ENCODE assay signal across 27 cellular contexts in the genomic region with DNA sequence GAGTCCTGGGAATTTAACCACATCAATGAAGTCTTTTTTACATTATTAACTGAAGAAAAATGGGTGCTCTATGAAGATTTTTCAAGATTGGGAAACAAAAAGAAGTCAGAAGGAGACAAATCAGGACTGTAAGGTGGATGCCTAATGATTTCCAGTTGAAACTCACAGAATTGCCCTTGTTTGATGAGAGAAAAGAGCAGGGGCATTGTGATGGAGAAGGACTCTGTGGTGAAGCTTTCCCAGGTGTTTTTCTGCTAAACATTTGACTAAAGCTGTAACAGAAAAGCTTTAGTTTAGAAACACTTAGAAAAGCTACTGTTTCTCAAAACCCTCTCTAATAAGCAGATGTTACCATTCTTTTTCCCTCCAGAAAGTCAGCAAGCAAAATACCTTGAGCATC. TPM values are rescaled to one million over a fixed set of nuclear protein-coding genes. Genes with fewer than 3 reads are reported as not detected.
"Had no signal": no experiment of that assay in that cellular context is flagged by ENCODE, and none has a peak within 500 bp of the region (broad histone marks: within the 10 kb centered on the region; RNA-seq: fewer than 3 reads in every experiment).

No MANE protein-coding gene starts in this region.

- H3K27ac ChIP-seq: ascending aorta, breast epithelium, cardiac muscle cell, colonic mucosa, epithelial cell of prostate, esophagus squamous epithelium, gastroesophageal sphincter, heart right ventricle, hepatocyte had no signal

- H3K9me3 ChIP-seq: ascending aorta, breast epithelium, colonic mucosa, esophagus squamous epithelium, gastroesophageal sphincter, heart right ventricle had no signal

- ATAC-seq: activated naive CD8-positive, alpha-beta T cell treated with anti-CD3 and anti-CD28 coated beads, Interleukin-2, amount 50 U/mL, for 24 hours; activated T-cell treated with anti-CD3 and anti-CD28 coated beads, Interleukin-2, amount 50 U/mL, for 4 hours; gastroesophageal sphincter; heart right ventricle had no signal

- H3K4me2 ChIP-seq: hepatocyte had no signal

- H3K36me3 ChIP-seq: breast epithelium, cardiac muscle cell, colonic mucosa had no signal

- H3K27me3 ChIP-seq: ascending aorta, breast epithelium, cardiac muscle cell, colonic mucosa, esophagus squamous epithelium, gastroesophageal sphincter, heart right ventricle, hepatocyte had no signal

- H3K4me3 ChIP-seq: ascending aorta, breast epithelium, cardiac muscle cell, colonic mucosa, esophagus squamous epithelium, gastroesophageal sphincter, heart right ventricle, hepatocyte had no signal

- H3K27me3 Mint-ChIP-seq: activated CD4-positive, alpha-beta memory T cell treated with anti-CD3 and anti-CD28 coated beads, Interleukin-2, amount 10 ng/mL, durations not matched to agents 7 days and 5 days; activated CD4-positive, alpha-beta T cell treated with anti-CD3 and anti-CD28 coated beads, Interleukin-2, amount 10 ng/mL, durations not matched to agents 7 days and 5 days; activated naive CD4-positive, alpha-beta T cell treated with anti-CD3 and anti-CD28 coated beads, Interleukin-2, amount 50 U/mL, for 24 hours; activated naive CD8-positive, alpha-beta T cell treated with anti-CD3 and anti-CD28 coated beads for 36 hours; activated naive CD8-positive, alpha-beta T cell treated with anti-CD3 and anti-CD28 coated beads, Interleukin-2, amount 50 U/mL, for 24 hours; brain had no signal

- DNase-seq: activated CD4-positive, alpha-beta memory T cell treated with anti-CD3 and anti-CD28 coated beads, Interleukin-2, amount 10 ng/mL, durations not matched to agents 7 days and 5 days; activated CD4-positive, alpha-beta T cell treated with anti-CD3 and anti-CD28 coated beads for 1 hour; activated CD4-positive, alpha-beta T cell treated with anti-CD3 and anti-CD28 coated beads for 4 hours; activated CD4-positive, alpha-beta T cell treated with anti-CD3 and anti-CD28 coated beads, Interleukin-2, amount 10 ng/mL, durations not matched to agents 7 days and 5 days; activated CD4-positive, alpha-beta T cell treated with anti-CD3 and anti-CD28 coated beads, Interleukin-2, amount 50 U/mL, for 4 hours; activated effector memory CD4-positive, alpha-beta T cell treated with anti-CD3 and anti-CD28 coated beads, Interleukin-2, amount 50 U/mL, for 16 hours; activated naive CD4-positive, alpha-beta T cell treated with anti-CD3 and anti-CD28 coated beads for 36 hours; activated naive CD8-positive, alpha-beta T cell treated with anti-CD3 and anti-CD28 coated beads for 36 hours; activated naive CD8-positive, alpha-beta T cell treated with anti-CD3 and anti-CD28 coated beads, Interleukin-2, amount 50 U/mL, for 24 hours; activated T-cell treated with anti-CD3 and anti-CD28 coated beads, Interleukin-2, amount 50 U/mL, for 4 hours; central memory CD4-positive, alpha-beta T cell; cerebellar nuclear complex; colonic mucosa; effector CD8-positive, alpha-beta T cell; esophagus squamous epithelium; foreskin melanocyte; heart right ventricle had no signal

- H3K36me3 Mint-ChIP-seq: brain had no signal

- H3K4me3 Mint-ChIP-seq: activated CD4-positive, alpha-beta memory T cell treated with anti-CD3 and anti-CD28 coated beads, Interleukin-2, amount 10 ng/mL, durations not matched to agents 7 days and 5 days; activated CD4-positive, alpha-beta T cell treated with anti-CD3 and anti-CD28 coated beads, Interleukin-2, amount 10 ng/mL, durations not matched to agents 7 days and 5 days; activated naive CD4-positive, alpha-beta T cell treated with anti-CD3 and anti-CD28 coated beads for 36 hours; activated naive CD8-positive, alpha-beta T cell treated with anti-CD3 and anti-CD28 coated beads for 36 hours; activated naive CD8-positive, alpha-beta T cell treated with anti-CD3 and anti-CD28 coated beads, Interleukin-2, amount 50 U/mL, for 24 hours; activated T-cell treated with anti-CD3 and anti-CD28 coated beads, Interleukin-2, amount 50 U/mL, for 4 hours; brain; T-helper 1 cell treated with Interleukin-12 subunit alpha and Interleukin-12 subunit beta and Interleukin-4 antibody, amounts not matched to agents 30 μg/mL and 1 μg/mL, for 36 hours had no signal

- H3K9me3 Mint-ChIP-seq: activated CD4-positive, alpha-beta memory T cell treated with anti-CD3 and anti-CD28 coated beads, Interleukin-2, amount 10 ng/mL, durations not matched to agents 7 days and 5 days; activated naive CD4-positive, alpha-beta T cell treated with anti-CD3 and anti-CD28 coated beads for 36 hours; activated naive CD4-positive, alpha-beta T cell treated with anti-CD3 and anti-CD28 coated beads, Interleukin-2, amount 50 U/mL, for 24 hours; activated naive CD8-positive, alpha-beta T cell treated with anti-CD3 and anti-CD28 coated beads for 36 hours; activated naive CD8-positive, alpha-beta T cell treated with anti-CD3 and anti-CD28 coated beads, Interleukin-2, amount 50 U/mL, for 24 hours; activated T-cell treated with anti-CD3 and anti-CD28 coated beads, Interleukin-2, amount 50 U/mL, for 4 hours; activated T-helper 2 cell treated with anti-CD3 and anti-CD28 coated beads, Interferon-gamma antibody, Interleukin-2, Interleukin-4, amounts not matched to agents 10 μg/mL and 5 μg/mL and 100 μg/mL, durations not matched to agents 14 hours and 24 hours and 36 hours; T-helper 1 cell treated with Interleukin-12 subunit alpha and Interleukin-12 subunit beta and Interleukin-4 antibody, amounts not matched to agents 30 μg/mL and 1 μg/mL, for 36 hours had no signal

- H3K4me1 Mint-ChIP-seq: brain had no signal

- H3K27ac Mint-ChIP-seq: activated CD4-positive, alpha-beta memory T cell treated with anti-CD3 and anti-CD28 coated beads, Interleukin-2, amount 10 ng/mL, durations not matched to agents 7 days and 5 days; activated CD4-positive, alpha-beta T cell treated with anti-CD3 and anti-CD28 coated beads, Interleukin-2, amount 10 ng/mL, durations not matched to agents 7 days and 5 days; activated naive CD4-positive, alpha-beta T cell treated with anti-CD3 and anti-CD28 coated beads for 36 hours; activated naive CD4-positive, alpha-beta T cell treated with anti-CD3 and anti-CD28 coated beads, Interleukin-2, amount 50 U/mL, for 24 hours; activated naive CD8-positive, alpha-beta T cell treated with anti-CD3 and anti-CD28 coated beads for 36 hours; activated naive CD8-positive, alpha-beta T cell treated with anti-CD3 and anti-CD28 coated beads, Interleukin-2, amount 50 U/mL, for 24 hours; activated T-helper 2 cell treated with anti-CD3 and anti-CD28 coated beads, Interferon-gamma antibody, Interleukin-2, Interleukin-4, amounts not matched to agents 10 μg/mL and 5 μg/mL and 100 μg/mL, durations not matched to agents 14 hours and 24 hours and 36 hours; brain; T-helper 1 cell treated with Interleukin-12 subunit alpha and Interleukin-12 subunit beta and Interleukin-4 antibody, amounts not matched to agents 30 μg/mL and 1 μg/mL, for 36 hours had no signal

- H2AFZ ChIP-seq: hepatocyte had no signal

RNA-seq across cellular contexts. Expression of gene IRAK4, which starts 5.8 kb away (rescaled TPM):
- total RNA-seq: cardiac muscle cell had no signal

RNA-seq across cellular contexts. Expression of gene PUS7L, which starts 5.9 kb away (rescaled TPM):
- total RNA-seq: cardiac muscle cell had no signal
